Comparison of ENCODE assay signal across 29 cellular contexts in the genomic region with DNA sequence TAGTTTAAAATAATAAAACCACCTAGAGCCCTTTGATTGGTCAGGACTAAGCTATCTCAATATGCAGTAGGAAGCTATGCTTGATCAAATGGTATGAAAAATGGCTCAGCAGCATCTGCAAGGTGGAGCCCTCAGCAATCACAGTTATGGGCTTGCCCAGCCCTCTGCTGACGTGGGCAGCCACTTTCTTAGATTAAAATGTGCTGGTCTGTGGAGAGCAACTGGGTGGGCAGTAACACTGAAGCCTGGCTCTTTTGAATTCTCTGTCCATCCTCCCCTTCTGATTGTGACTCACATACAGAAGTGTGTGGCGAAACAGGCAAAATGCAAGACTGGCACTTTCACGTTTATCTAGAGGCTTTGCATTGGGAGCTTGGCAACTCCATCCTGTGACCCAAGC.
"Had no signal": no experiment of that assay in that cellular context is flagged by ENCODE, and none has a peak within 500 bp of the region (broad histone marks: within the 10 kb centered on the region; RNA-seq: fewer than 3 reads in every experiment).

No MANE protein-coding gene starts in this region.

- H3K27ac Mint-ChIP-seq: naive thymus-derived CD8-positive, alpha-beta T cell; nephron; progenitor cell of endocrine pancreas; stimulated activated naive B cell treated with anti-CD40 and anti-IgM and Interleukin-4, amounts not matched to agents 10 μg/mL and 1 μg/mL and 100 μg/mL, for 72 hours had no signal

- H3K4me3 ChIP-seq: left lung, lower lobe of right lung, ovary, skin epidermis, stomach, suprapubic skin, thoracic aorta, tibial artery, upper lobe of right lung had no signal

- H3K4me3 Mint-ChIP-seq: naive thymus-derived CD8-positive, alpha-beta T cell; nephron; neural crest cell; stimulated activated naive B cell treated with anti-CD40 and anti-IgM and Interleukin-4, amounts not matched to agents 10 μg/mL and 1 μg/mL and 100 μg/mL, for 72 hours had no signal

- H3K4me1 Mint-ChIP-seq: nephron; neural crest cell; stimulated activated naive B cell treated with anti-CD40 and anti-IgM and Interleukin-4, amounts not matched to agents 10 μg/mL and 1 μg/mL and 100 μg/mL, for 72 hours had no signal

- ATAC-seq: left colon; left lung; lower lobe of right lung; naive thymus-derived CD8-positive, alpha-beta T cell; right cardiac atrium; sciatic nerve; stimulated activated naive B cell treated with anti-CD40 and anti-IgM and Interleukin-4, amounts not matched to agents 10 μg/mL and 1 μg/mL and 100 μg/mL, for 72 hours; stimulated activated naive CD8-positive, alpha-beta T cell treated with anti-CD3 and anti-CD28 coated beads, Interleukin-15, Interleukin-2, amounts not matched to agents 100 U/mL and 50 U/mL, for 24 hours; upper lobe of right lung had no signal

- DNase-seq: hippocampal formation; kidney; left colon; left lung; lower lobe of right lung; mammary epithelial cell; mesenchymal stem cell; naive thymus-derived CD8-positive, alpha-beta T cell; nucleus accumbens; ovary; retina; right cardiac atrium; stimulated activated CD4-positive, alpha-beta T cell treated with anti-CD3 and anti-CD28 coated beads, Interleukin-12 subunit alpha, Interleukin-12 subunit beta, amount 100 ng/mL, for 4 hours; stimulated activated CD4-positive, alpha-beta T cell treated with anti-CD3 and anti-CD28 coated beads, Interleukin-15, amount 100 ng/mL, for 24 hours; stimulated activated CD4-positive, alpha-beta T cell treated with anti-CD3 and anti-CD28 coated beads, Interleukin-2, amount 100 ng/mL, for 24 hours; stimulated activated CD4-positive, alpha-beta T cell treated with anti-CD3 and anti-CD28 coated beads, Interleukin-4, amount 100 ng/mL, for 1 hour; stimulated activated naive B cell treated with anti-CD40 and anti-IgM and Interleukin-4, amounts not matched to agents 10 μg/mL and 1 μg/mL and 100 μg/mL, for 72 hours; stimulated activated naive CD8-positive, alpha-beta T cell treated with anti-CD3 and anti-CD28 coated beads, Interleukin-15, Interleukin-2, amounts not matched to agents 100 U/mL and 50 U/mL, for 24 hours; stomach; tibial artery; trophoblast cell; upper lobe of right lung had no signal
